Comparison of ENCODE assay signal across 15 cellular contexts in genomic region chr4:56804551-56804950, GRCh38. TPM values are rescaled to one million over a fixed set of nuclear protein-coding genes. Genes with fewer than 3 reads are reported as not detected.
DNase-seq lines count a peak whose midpoint lies in the region; ATAC-seq lines count a peak whose summit lies in the region.
"Had no signal": no experiment of that assay in that cellular context is flagged by ENCODE, and none has a peak within 500 bp of the region (broad histone marks: within the 10 kb centered on the region; RNA-seq: fewer than 3 reads in every experiment).

No MANE protein-coding gene starts in this region.

- DNase-seq in GF-D8 (lab: John Stamatoyannopoulos, UW) (peak; percentile 88), Kasumi-1 (lab: John Stamatoyannopoulos, UW) (peak; percentile 69 to 82), lung microvascular endothelial cell (ENCODE audit: low read depth in 2 of 2) (peak; percentile 11 to 16), mucosa of gallbladder (ENCODE audit: low spot score) (no peak)
- DNase-seq in activated T-helper 2 cell treated with anti-CD3 and anti-CD28 coated beads, Interferon-gamma antibody, Interleukin-2, Interleukin-4, amounts not matched to agents 10 μg/mL and 5 μg/mL and 100 μg/mL, durations not matched to agents 14 hours and 24 hours and 36 hours (ENCODE audit: low spot score) = no peak
- DNase-seq: DMS 273 treated with DMSO at 0.1 percent for 48 hours; NCI-H1436; NCI-H82; stimulated activated CD4-positive, alpha-beta T cell treated with anti-CD3 and anti-CD28 coated beads, Interleukin-2, amount 100 ng/mL, for 48 hours had no signal

- peaks cover 35% of the 10 kb centered on the region for H3K4me1 Mint-ChIP-seq in activated T-helper 2 cell treated with anti-CD3 and anti-CD28 coated beads, Interferon-gamma antibody, Interleukin-2, Interleukin-4, amounts not matched to agents 10 μg/mL and 5 μg/mL and 100 μg/mL, durations not matched to agents 14 hours and 24 hours and 36 hours (ENCODE audit: low read depth)

- ATAC-seq in GM19328 (IDR thresholded peaks at IDR 0.05; ENCODE audit: unreplicated experiment) (no peak), HG03280 (IDR thresholded peaks at IDR 0.05; ENCODE audit: unreplicated experiment) (no peak)

- no peaks in the 10 kb centered on the region for H3K36me3 Mint-ChIP-seq in activated T-helper 2 cell treated with anti-CD3 and anti-CD28 coated beads, Interferon-gamma antibody, Interleukin-2, Interleukin-4, amounts not matched to agents 10 μg/mL and 5 μg/mL and 100 μg/mL, durations not matched to agents 14 hours and 24 hours and 36 hours (ENCODE audit: low read depth)
- H3K36me3 Mint-ChIP-seq: brain, mesothelial cell of epicardium had no signal

- no peaks in the 10 kb centered on the region for H3K9me3 Mint-ChIP-seq in activated T-helper 2 cell treated with anti-CD3 and anti-CD28 coated beads, Interferon-gamma antibody, Interleukin-2, Interleukin-4, amounts not matched to agents 10 μg/mL and 5 μg/mL and 100 μg/mL, durations not matched to agents 14 hours and 24 hours and 36 hours
- H3K9me3 Mint-ChIP-seq: brain, mesothelial cell of epicardium had no signal

- intact Hi-C loops in activated T-helper 2 cell treated with anti-CD3 and anti-CD28 coated beads, Interferon-gamma antibody, Interleukin-2, Interleukin-4, amounts not matched to agents 10 μg/mL and 5 μg/mL and 100 μg/mL, durations not matched to agents 14 hours and 24 hours and 36 hours (cut with micrococcal nuclease) = loop anchor here (1.0 to 5.0 kb wide), 9 partner anchors 14 to 367 kb away; partner anchors contain the start of genes HOPX, PAICS, PPAT and REST

- H3K4me3 Mint-ChIP-seq in activated T-helper 2 cell treated with anti-CD3 and anti-CD28 coated beads, Interferon-gamma antibody, Interleukin-2, Interleukin-4, amounts not matched to agents 10 μg/mL and 5 μg/mL and 100 μg/mL, durations not matched to agents 14 hours and 24 hours and 36 hours (ENCODE audit: low read depth) = no peak overlapping the region
- H3K4me3 Mint-ChIP-seq: brain, mesothelial cell of epicardium had no signal

- peak overlapping the region; percentile 69 for H3K27ac Mint-ChIP-seq in activated T-helper 2 cell treated with anti-CD3 and anti-CD28 coated beads, Interferon-gamma antibody, Interleukin-2, Interleukin-4, amounts not matched to agents 10 μg/mL and 5 μg/mL and 100 μg/mL, durations not matched to agents 14 hours and 24 hours and 36 hours
- H3K27ac Mint-ChIP-seq: brain, mesothelial cell of epicardium had no signal

- H3K27me3 Mint-ChIP-seq in activated T-helper 2 cell treated with anti-CD3 and anti-CD28 coated beads, Interferon-gamma antibody, Interleukin-2, Interleukin-4, amounts not matched to agents 10 μg/mL and 5 μg/mL and 100 μg/mL, durations not matched to agents 14 hours and 24 hours and 36 hours (ENCODE audit: low read depth) = peaks cover 20% of the 10 kb centered on the region

RNA-seq across cellular contexts. Expression of gene SPINK2, which starts 16.9 kb away (rescaled TPM):
- total RNA-seq in activated T-helper 2 cell treated with anti-CD3 and anti-CD28 coated beads, Interferon-gamma antibody, Interleukin-2, Interleukin-4, amounts not matched to agents 10 μg/mL and 5 μg/mL and 100 μg/mL, durations not matched to agents 14 hours and 24 hours and 36 hours = 0.75 TPM in 1 of 2 replicates, not detected in the other
- not detected in 2 replicates for total RNA-seq in lung microvascular endothelial cell
- total RNA-seq in mucosa of gallbladder = 0.63 TPM
- total RNA-seq: mesothelial cell of epicardium, pulmonary artery endothelial cell, subcutaneous adipose tissue had no signal

Comparison
In these comparisons a context has a peak if more than half of its experiments do, and no peak if none do; other contexts are left out.
1. DNase-seq: peak in GF-D8 (single experiment), Kasumi-1 (2 of 2) and lung microvascular endothelial cell (2 of 2); none in activated T-helper 2 cell treated with anti-CD3 and anti-CD28 coated beads, Interferon-gamma antibody, Interleukin-2, Interleukin-4, amounts not matched to agents 10 μg/mL and 5 μg/mL and 100 μg/mL, durations not matched to agents 14 hours and 24 hours and 36 hours (single experiment) and mucosa of gallbladder (single experiment).